ENCODE assay signal across 15 cellular contexts in the genomic region with DNA sequence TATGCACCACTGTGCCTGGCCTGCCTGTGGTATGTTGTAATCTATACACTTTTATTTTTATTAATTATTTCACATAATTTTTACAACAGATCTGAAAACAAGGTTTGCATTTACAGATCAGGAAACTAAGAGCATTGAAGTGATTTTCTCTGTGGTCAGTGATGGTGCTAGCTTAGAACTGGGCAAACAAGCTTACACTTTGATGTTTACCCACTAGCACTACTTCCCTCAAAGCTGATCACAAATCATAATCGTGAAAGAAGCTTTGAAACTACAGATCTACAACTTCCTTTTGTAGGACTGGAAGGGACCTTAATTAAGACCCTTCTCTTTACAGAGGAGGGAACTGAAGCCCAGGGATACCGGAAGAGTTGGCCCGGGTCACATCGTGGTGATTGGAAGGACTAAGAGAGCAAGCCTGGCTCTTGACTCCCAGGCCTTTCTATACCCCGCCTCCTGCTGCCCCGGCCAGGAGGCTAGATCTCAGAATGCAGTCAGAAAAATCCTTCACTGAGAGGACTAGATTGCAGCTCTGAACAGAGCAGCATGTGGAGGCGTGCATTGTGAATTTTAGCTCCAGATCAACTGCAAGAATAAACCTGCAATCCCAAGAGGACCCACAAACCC.
DNase-seq lines count a peak whose midpoint lies in the region; ATAC-seq and TF ChIP-seq lines count a peak whose summit lies in the region.
"Had no signal": no experiment of that assay in that cellular context is flagged by ENCODE, and none has a peak within 500 bp of the region (broad histone marks: within the 10 kb centered on the region; RNA-seq: fewer than 3 reads in every experiment).

No MANE protein-coding gene starts in this region.

- in situ Hi-C loops in mammary epithelial cell (cut with MboI; ENCODE audit: low sequenced_read_pairs in 2 of 2) = no loop called here

- H3K9ac ChIP-seq in mammary epithelial cell (ENCODE audit: insufficient read depth, low read length) = no peak overlapping the region

- H3K4me3 ChIP-seq in mammary epithelial cell (replicated peaks in 1 of 3; ENCODE audit: insufficient read depth in 1 of 3, low read depth in 2 of 3, low read length in 3 of 3) (no peak overlapping the region), breast epithelium (no peak overlapping the region), upper lobe of right lung (no peak overlapping the region)
- H3K4me3 ChIP-seq: PC-9, thoracic aorta had no signal

- H3K27ac ChIP-seq in mammary epithelial cell (ENCODE audit: insufficient read depth, low read depth, low read length) (no peak overlapping the region), breast epithelium (no peak overlapping the region), upper lobe of right lung (no peak overlapping the region)
- H3K27ac ChIP-seq: PC-9, thoracic aorta had no signal

- no peak overlapping the region for H3K4me2 ChIP-seq in mammary epithelial cell (ENCODE audit: insufficient read depth, low read depth, low read length)
- H3K4me2 ChIP-seq: PC-9 had no signal

- TF ChIP-seq CTCF in mammary epithelial cell (conservative IDR thresholded peaks at IDR 0.05 in 1 of 2, IDR thresholded peaks at IDR 0.05 in 1 of 2; ENCODE audit: extremely low read depth in 1 of 2, insufficient read depth in 1 of 2, low read depth in 1 of 2, low read length in 2 of 2) (no peak), breast epithelium (IDR thresholded peaks at IDR 0.05) (no peak), upper lobe of right lung (IDR thresholded peaks at IDR 0.05) (no peak)

- no peaks in the 10 kb centered on the region for H4K20me1 ChIP-seq in mammary epithelial cell (ENCODE audit: insufficient read depth, low read length)

- no peaks in the 10 kb centered on the region for H3K79me2 ChIP-seq in mammary epithelial cell (ENCODE audit: insufficient read depth, low read length)

- CTCF ChIA-PET in mammary epithelial cell (lab: Charles Lee; ENCODE audit: low non-redundant PET) = no interaction called here

- dilution Hi-C loops in mammary epithelial cell (cut with HindIII; ENCODE audit: low sequenced_read_pairs) = no loop called here

- intact Hi-C loops in mammary epithelial cell (cut with micrococcal nuclease) (no loop called here), breast epithelium (cut with DNase I; ENCODE audit: low total_unique reads) (no loop called here), upper lobe of right lung (cut with DNase I) (no loop called here)

- H3K4me1 ChIP-seq in mammary epithelial cell (ENCODE audit: insufficient read depth, low read length) (no peaks in the 10 kb centered on the region), breast epithelium (no peaks in the 10 kb centered on the region), upper lobe of right lung (no peaks in the 10 kb centered on the region)

- 62% methylated on average over 6 of the region's 7 CpGs for WGBS in mammary epithelial cell (ENCODE audit: low coverage, missing lambda C conversion rate)

- no peaks in the 10 kb centered on the region for H3K27me3 ChIP-seq in mammary epithelial cell (ENCODE audit: insufficient read depth, low read length)
- H3K27me3 ChIP-seq in breast epithelium = no peaks in the 10 kb centered on the region
- no peaks in the 10 kb centered on the region for H3K27me3 ChIP-seq in upper lobe of right lung

- ATAC-seq in HG03354 (IDR thresholded peaks at IDR 0.05; ENCODE audit: poor library complexity, severe bottlenecking, unreplicated experiment) (peak; percentile 28), upper lobe of right lung (peak; percentile 51), GM18870 (IDR thresholded peaks at IDR 0.05; ENCODE audit: unreplicated experiment) (no peak)

- no TSS peak for BruUV-seq in mammary epithelial cell (replicated peaks; lab: Mats Ljungman, UMichigan)

- no peak for DNase-seq in mammary epithelial cell
- no peak for DNase-seq in breast epithelium (ENCODE audit: low spot score in 2 of 2)
- peak; percentile 60 for DNase-seq in islet precursor cell
- no peak for DNase-seq in upper lobe of right lung
- no peak for DNase-seq in DMS79 (lab: John Stamatoyannopoulos, UW)
- no peak for DNase-seq in stimulated activated naive CD4-positive, alpha-beta T cell (lab: John Stamatoyannopoulos, UW)
- DNase-seq: activated T-cell treated with anti-CD3 and anti-CD28 coated beads for 4 hours; HFFc6; hippocampal formation; stimulated activated CD4-positive, alpha-beta T cell treated with anti-CD3 and anti-CD28 coated beads, Interleukin-12 subunit alpha, Interleukin-12 subunit beta, amount 100 ng/mL, for 4 hours; T-helper 1 cell had no signal

- TF ChIP-seq POLR2A in breast epithelium (IDR thresholded peaks at IDR 0.05) = no peak

- H3K36me3 ChIP-seq in mammary epithelial cell (ENCODE audit: insufficient read depth, low read length) = no peaks in the 10 kb centered on the region
- no peaks in the 10 kb centered on the region for H3K36me3 ChIP-seq in breast epithelium
- H3K36me3 ChIP-seq in upper lobe of right lung = no peaks in the 10 kb centered on the region
- H3K36me3 ChIP-seq: thoracic aorta had no signal

- H2AFZ ChIP-seq in mammary epithelial cell (ENCODE audit: low read depth, low read length) = peak overlapping the region; percentile 31
- H2AFZ ChIP-seq: PC-9 had no signal

- H3K9me3 ChIP-seq in mammary epithelial cell (replicated peaks; ENCODE audit: insufficient read depth, low read length) (peaks cover 2% of the 10 kb centered on the region), breast epithelium (no peaks in the 10 kb centered on the region), upper lobe of right lung (no peaks in the 10 kb centered on the region)
- H3K9me3 ChIP-seq: thoracic aorta had no signal
